Comparison of ENCODE assay signal across 6 cellular contexts in genomic region chr4:108874806-108875205, GRCh38.
"Had no signal": no experiment of that assay in that cellular context is flagged by ENCODE, and none has a peak within 500 bp of the region (broad histone marks: within the 10 kb centered on the region; RNA-seq: fewer than 3 reads in every experiment).

No MANE protein-coding gene starts in this region.

- FAIRE-seq: HepG2, HTR-8/SVneo had no signal

- H3K27ac ChIP-seq: HL-60 had no signal

- ATAC-seq: HepG2 had no signal

- DNase-seq: IMR-90, KBM-7, KG1 had no signal
